ENCODE assay signal across 12 cellular contexts in genomic region chr12:4825139-4825858, GRCh38.
DNase-seq lines count a peak whose midpoint lies in the region; ATAC-seq and TF ChIP-seq lines count a peak whose summit lies in the region.
"Had no signal": no experiment of that assay in that cellular context is flagged by ENCODE, and none has a peak within 500 bp of the region (broad histone marks: within the 10 kb centered on the region; RNA-seq: fewer than 3 reads in every experiment).

No MANE protein-coding gene starts in this region.

- peaks cover 29% of the 10 kb centered on the region for H3K27me3 ChIP-seq in suprapubic skin

- no peak for DNase-seq in activated T-cell treated with anti-CD3 and anti-CD28 coated beads, Interleukin-2, amount 50 U/mL, for 72 hours
- no peak for DNase-seq in activated T-cell treated with anti-CD3 and anti-CD28 coated beads, Interleukin-2, amount 50 U/mL, for 1 hour
- DNase-seq in NAMALWA (ENCODE audit: low spot score) = peak; percentile 55
- no peak for DNase-seq in activated T-helper 2 cell treated with anti-CD3 and anti-CD28 coated beads, Interferon-gamma antibody, Interleukin-2, Interleukin-4, amounts not matched to agents 10 μg/mL and 5 μg/mL and 100 μg/mL, durations not matched to agents 14 hours and 24 hours and 36 hours (ENCODE audit: low spot score)
- DNase-seq in stimulated activated naive CD8-positive, alpha-beta T cell treated with anti-CD3 and anti-CD28 coated beads, Interleukin-15, Interleukin-2, amounts not matched to agents 100 U/mL and 50 U/mL, for 24 hours = no peak
- no peak for DNase-seq in LoVo (ENCODE audit: low spot score)
- no peak for DNase-seq in suprapubic skin (ENCODE audit: low spot score in 2 of 2)
- DNase-seq in mesothelial cell of epicardium (ENCODE audit: low spot score in 2 of 2, unreplicated experiment in 2 of 2) = no peak
- DNase-seq: NCI-H2081 treated with DMSO at 0.1 percent for 48 hours; psoas muscle; stimulated activated CD4-positive, alpha-beta T cell treated with anti-CD3 and anti-CD28 coated beads, Interleukin-2, amount 100 ng/mL, for 24 hours had no signal

- no peak overlapping the region for H3K27ac ChIP-seq in suprapubic skin
- H3K27ac ChIP-seq: psoas muscle had no signal

- peaks cover 5% of the 10 kb centered on the region for H3K4me1 ChIP-seq in suprapubic skin
- H3K4me1 ChIP-seq: psoas muscle had no signal

- no peaks in the 10 kb centered on the region for H3K9me3 Mint-ChIP-seq in activated T-cell treated with anti-CD3 and anti-CD28 coated beads, Interleukin-2, amount 50 U/mL, for 72 hours
- H3K9me3 Mint-ChIP-seq in activated T-helper 2 cell treated with anti-CD3 and anti-CD28 coated beads, Interferon-gamma antibody, Interleukin-2, Interleukin-4, amounts not matched to agents 10 μg/mL and 5 μg/mL and 100 μg/mL, durations not matched to agents 14 hours and 24 hours and 36 hours = no peaks in the 10 kb centered on the region
- H3K9me3 Mint-ChIP-seq in mesothelial cell of epicardium = no peaks in the 10 kb centered on the region
- H3K9me3 Mint-ChIP-seq: brain had no signal

- TF ChIP-seq POLR2A in suprapubic skin (IDR thresholded peaks at IDR 0.05) = no peak

- H3K36me3 ChIP-seq in suprapubic skin = no peaks in the 10 kb centered on the region

- peaks cover 59% of the 10 kb centered on the region for H3K4me1 Mint-ChIP-seq in activated T-cell treated with anti-CD3 and anti-CD28 coated beads, Interleukin-2, amount 50 U/mL, for 72 hours (ENCODE audit: low read depth)
- H3K4me1 Mint-ChIP-seq in activated T-helper 2 cell treated with anti-CD3 and anti-CD28 coated beads, Interferon-gamma antibody, Interleukin-2, Interleukin-4, amounts not matched to agents 10 μg/mL and 5 μg/mL and 100 μg/mL, durations not matched to agents 14 hours and 24 hours and 36 hours (ENCODE audit: low read depth) = peaks cover 88% of the 10 kb centered on the region
- H3K4me1 Mint-ChIP-seq in mesothelial cell of epicardium = peaks cover 11% of the 10 kb centered on the region

- 76% methylated on average over 4 of the region's 4 CpGs for WGBS in suprapubic skin

- H3K27ac Mint-ChIP-seq in activated T-cell treated with anti-CD3 and anti-CD28 coated beads, Interleukin-2, amount 50 U/mL, for 72 hours = no peak overlapping the region
- H3K27ac Mint-ChIP-seq in activated T-helper 2 cell treated with anti-CD3 and anti-CD28 coated beads, Interferon-gamma antibody, Interleukin-2, Interleukin-4, amounts not matched to agents 10 μg/mL and 5 μg/mL and 100 μg/mL, durations not matched to agents 14 hours and 24 hours and 36 hours = peak overlapping the region; percentile 99
- no peak overlapping the region for H3K27ac Mint-ChIP-seq in mesothelial cell of epicardium
- H3K27ac Mint-ChIP-seq: brain had no signal

- peak; percentile 59 to 75 for ATAC-seq in activated T-cell treated with anti-CD3 and anti-CD28 coated beads, Interleukin-2, amount 50 U/mL, for 72 hours (replicated peaks in 1 of 2)
- ATAC-seq in stimulated activated naive CD8-positive, alpha-beta T cell treated with anti-CD3 and anti-CD28 coated beads, Interleukin-15, Interleukin-2, amounts not matched to agents 100 U/mL and 50 U/mL, for 24 hours = peak; percentile 56
- ATAC-seq: psoas muscle had no signal

- no peaks in the 10 kb centered on the region for H3K9me3 ChIP-seq in suprapubic skin
- H3K9me3 ChIP-seq: psoas muscle had no signal

- TF ChIP-seq EP300 in suprapubic skin (IDR thresholded peaks at IDR 0.05) = no peak

- no peak overlapping the region for H3K4me3 ChIP-seq in suprapubic skin
- H3K4me3 ChIP-seq: psoas muscle had no signal

- peak overlapping the region in 1 of 2 donors; percentile 32 for H3K4me3 Mint-ChIP-seq in activated T-cell treated with anti-CD3 and anti-CD28 coated beads, Interleukin-2, amount 50 U/mL, for 72 hours
- H3K4me3 Mint-ChIP-seq in activated T-helper 2 cell treated with anti-CD3 and anti-CD28 coated beads, Interferon-gamma antibody, Interleukin-2, Interleukin-4, amounts not matched to agents 10 μg/mL and 5 μg/mL and 100 μg/mL, durations not matched to agents 14 hours and 24 hours and 36 hours (ENCODE audit: low read depth) = peak overlapping the region; percentile 63
- H3K4me3 Mint-ChIP-seq in mesothelial cell of epicardium = no peak overlapping the region
- H3K4me3 Mint-ChIP-seq: brain had no signal

- H3K36me3 Mint-ChIP-seq in activated T-cell treated with anti-CD3 and anti-CD28 coated beads, Interleukin-2, amount 50 U/mL, for 72 hours (ENCODE audit: insufficient read depth in 2 of 2) = no peaks in the 10 kb centered on the region
- peaks cover 58% of the 10 kb centered on the region for H3K36me3 Mint-ChIP-seq in activated T-helper 2 cell treated with anti-CD3 and anti-CD28 coated beads, Interferon-gamma antibody, Interleukin-2, Interleukin-4, amounts not matched to agents 10 μg/mL and 5 μg/mL and 100 μg/mL, durations not matched to agents 14 hours and 24 hours and 36 hours (ENCODE audit: low read depth)
- no peaks in the 10 kb centered on the region for H3K36me3 Mint-ChIP-seq in mesothelial cell of epicardium

- no peaks in the 10 kb centered on the region for H3K27me3 Mint-ChIP-seq in activated T-cell treated with anti-CD3 and anti-CD28 coated beads, Interleukin-2, amount 50 U/mL, for 72 hours (ENCODE audit: low read depth)
- H3K27me3 Mint-ChIP-seq in activated T-helper 2 cell treated with anti-CD3 and anti-CD28 coated beads, Interferon-gamma antibody, Interleukin-2, Interleukin-4, amounts not matched to agents 10 μg/mL and 5 μg/mL and 100 μg/mL, durations not matched to agents 14 hours and 24 hours and 36 hours (ENCODE audit: low read depth) = no peaks in the 10 kb centered on the region
- peaks cover 78% of the 10 kb centered on the region for H3K27me3 Mint-ChIP-seq in mesothelial cell of epicardium (ENCODE audit: low read depth)
- H3K27me3 Mint-ChIP-seq: brain had no signal

- no peak for TF ChIP-seq CTCF in suprapubic skin (IDR thresholded peaks at IDR 0.05)
- no peak for TF ChIP-seq CTCF in mesothelial cell of epicardium (IDR thresholded peaks at IDR 0.05; ENCODE audit: unreplicated experiment)

- intact Hi-C loops in activated T-helper 2 cell treated with anti-CD3 and anti-CD28 coated beads, Interferon-gamma antibody, Interleukin-2, Interleukin-4, amounts not matched to agents 10 μg/mL and 5 μg/mL and 100 μg/mL, durations not matched to agents 14 hours and 24 hours and 36 hours (cut with micrococcal nuclease) = loop anchor here (5.0 to 10.0 kb wide), 3 partner anchors 178 to 950 kb away; partner anchors contain the start of genes AKAP3, CCND2, NDUFA9 and PARP11
